8 cellular contexts compared by ENCODE assay signal in genomic region chr1:221203224-221204054, GRCh38.
DNase-seq lines count a peak whose midpoint lies in the region; ATAC-seq, FAIRE-seq and TF ChIP-seq lines count a peak whose summit lies in the region.

No MANE protein-coding gene starts in this region.

- WGBS in K562 (ENCODE audit: insufficient coverage, low coverage, missing lambda C conversion rate): 0% methylated on average over 3 of the region's 3 CpGs

- in situ Hi-C loops in K562 (cut with MboI): loop anchor here (5.0 to 10.0 kb wide), 2 partner anchors 331 to 389 kb away; no protein-coding TSS in a partner anchor

- no peak overlapping the region for H3K9ac ChIP-seq in K562 (ENCODE audit: insufficient read depth in 1 of 2, low read depth in 2 of 2, low read length in 2 of 2)

- H3K4me3 ChIP-seq in DOHH2 (ENCODE audit: low read length): no peak overlapping the region
- H3K4me3 ChIP-seq in GM23338: no peak overlapping the region
- H3K4me3 ChIP-seq in K562: no peak overlapping the region

- ATAC-seq in GM23338: peak; percentile 51
- peak; percentile 72 for ATAC-seq in K562

- no TSS peak for BruUV-seq in K562 (replicated peaks; lab: Mats Ljungman, UMichigan)

- no peaks in the 10 kb centered on the region for H3K9me1 ChIP-seq in K562 (ENCODE audit: control insufficient read depth, insufficient read depth, low read length)

- H3K9me2 ChIP-seq in DOHH2 (replicated peaks; ENCODE audit: control insufficient read depth, low read length): no peaks in the 10 kb centered on the region
- no peaks in the 10 kb centered on the region for H3K9me2 ChIP-seq in GM23338 (ENCODE audit: insufficient read depth)

- no peaks in the 10 kb centered on the region for H3K4me1 Mint-ChIP-seq in GM23338

- H3F3A ChIP-seq in DOHH2 (ENCODE audit: control insufficient read depth, insufficient read depth) (no peaks in the 10 kb centered on the region), GM23338 (replicated peaks; ENCODE audit: low read depth) (no peaks in the 10 kb centered on the region)

- DNase-seq in GM23338 (ENCODE audit: low spot score) (peak; percentile 88), MV-4-11 (lab: John Stamatoyannopoulos, UW) (peak; percentile 67), T-helper 9 cell (peak; percentile 44), K562 (ENCODE audit: extremely low read depth in 1 of 4, low spot score in 3 of 4) (peak; percentile 63 to 76 (median 71)), iPS-NIHi11 (ENCODE audit: low spot score) (peak; percentile 74), smooth muscle cell of the brain vasculature (ENCODE audit: low read depth, low spot score) (peak; percentile 23), COR-L47 (lab: John Stamatoyannopoulos, UW) (no peak)

- H3K79me2 ChIP-seq in DOHH2 (ENCODE audit: control insufficient read depth, low read length): no peaks in the 10 kb centered on the region
- no peaks in the 10 kb centered on the region for H3K79me2 ChIP-seq in GM23338 (replicated peaks; ENCODE audit: insufficient read depth)
- H3K79me2 ChIP-seq in K562 (ENCODE audit: control insufficient read depth, insufficient read depth, low read length): no peaks in the 10 kb centered on the region

- peaks cover 7% of the 10 kb centered on the region for H3K4me1 ChIP-seq in DOHH2 (ENCODE audit: control insufficient read depth, low read length)
- no peaks in the 10 kb centered on the region for H3K4me1 ChIP-seq in GM23338 (ENCODE audit: insufficient read depth)
- no peaks in the 10 kb centered on the region for H3K4me1 ChIP-seq in K562 (replicated peaks in 1 of 2; ENCODE audit: control insufficient read depth in 2 of 2, insufficient read depth in 2 of 2, low read length in 2 of 2)

- peak; percentile 89 for FAIRE-seq in K562 (lab: Jason Lieb, UNC)

- H3K36me3 Mint-ChIP-seq in GM23338 (ENCODE audit: low read depth): no peaks in the 10 kb centered on the region

- CTCF ChIA-PET in K562 (lab: Yijun Ruan, JAX; ENCODE audit: low intra/inter-chr PET ratio): interaction anchor here (0.5 to 1.3 kb wide), 6 partner anchors 36 to 329 kb away, joined by 3 to 11 read pairs (median 4); no protein-coding TSS in a partner anchor

- intact Hi-C loops in K562 (cut with micrococcal nuclease): loop anchor here (1.0 to 5.0 kb wide), 5 partner anchors 211 to 1254 kb away; no protein-coding TSS in a partner anchor

- peaks cover 5% of the 10 kb centered on the region; the same call in 2 of the 3 replicates for H3K9me3 Mint-ChIP-seq in GM23338

- H3K4me2 ChIP-seq in DOHH2 (ENCODE audit: low read length): no peak overlapping the region
- no peak overlapping the region for H3K4me2 ChIP-seq in GM23338
- H3K4me2 ChIP-seq in K562 (ENCODE audit: insufficient read depth, low read length): no peak overlapping the region

- TF ChIP-seq POLR2A in K562 (conservative IDR thresholded peaks at IDR 0.05): no peak

- H4K20me1 ChIP-seq in DOHH2 (ENCODE audit: control insufficient read depth, insufficient read depth, low read depth, low read length) (no peaks in the 10 kb centered on the region), GM23338 (replicated peaks; ENCODE audit: insufficient read depth) (no peaks in the 10 kb centered on the region), K562 (replicated peaks; ENCODE audit: control insufficient read depth, insufficient read depth, low read length) (no peaks in the 10 kb centered on the region)

- H3K27ac ChIP-seq in DOHH2 (ENCODE audit: low read depth, low read length) (no peak overlapping the region), GM23338 (ENCODE audit: low read depth) (no peak overlapping the region), K562 (ENCODE audit: extremely low read depth, low read depth, low read length) (no peak overlapping the region)

- H3K27me3 ChIP-seq in DOHH2 (ENCODE audit: control insufficient read depth, low read length) (no peaks in the 10 kb centered on the region), GM23338 (ENCODE audit: insufficient read depth) (no peaks in the 10 kb centered on the region), K562 (ENCODE audit: control insufficient read depth in 2 of 2, insufficient read depth in 2 of 2, low read length in 2 of 2) (no peaks in the 10 kb centered on the region)

- H3K27ac Mint-ChIP-seq in GM23338: no peak overlapping the region

- H3K4me3 Mint-ChIP-seq in GM23338: no peak overlapping the region

- H2AFZ ChIP-seq in GM23338 (no peak overlapping the region), K562 (ENCODE audit: low read depth, low read length) (no peak overlapping the region)

- no peaks in the 10 kb centered on the region for H3K9me3 ChIP-seq in DOHH2 (ENCODE audit: control insufficient read depth, insufficient read depth, low read length)
- no peaks in the 10 kb centered on the region for H3K9me3 ChIP-seq in K562 (replicated peaks; ENCODE audit: control insufficient read depth, insufficient read depth, low read depth, low read length)

- no peak for TF ChIP-seq EP300 in K562 (IDR thresholded peaks at IDR 0.05; ENCODE audit: low read length)

- H3K36me3 ChIP-seq in DOHH2 (ENCODE audit: control insufficient read depth, low read length) (no peaks in the 10 kb centered on the region), GM23338 (ENCODE audit: insufficient read depth) (no peaks in the 10 kb centered on the region), K562 (ENCODE audit: control insufficient read depth, insufficient read depth, low read length) (no peaks in the 10 kb centered on the region)

- TF ChIP-seq CTCF in DOHH2 (IDR thresholded peaks at IDR 0.05; ENCODE audit: low read depth, low read length, poor library complexity, severe bottlenecking) (peak; percentile 85), GM23338 (conservative IDR thresholded peaks at IDR 0.05; ENCODE audit: low read depth in 2 of 2) (peak; percentile 87 to 97), K562 (IDR thresholded peaks at IDR 0.05 in 2 of 3, conservative IDR thresholded peaks at IDR 0.05 in 1 of 3; ENCODE audit: insufficient read depth in 2 of 3, low read depth in 1 of 3, low read length in 3 of 3) (peak; percentile 66 to 79 (median 73))

- POLR2A ChIA-PET in K562 (lab: Yijun Ruan, JAX): no interaction called here

- peaks cover 3% of the 10 kb centered on the region for H3K27me3 Mint-ChIP-seq in GM23338 (ENCODE audit: insufficient read depth, low read depth, poor library complexity)

- peak; percentile 74 to 82 for TF ChIP-seq RAD21 in K562 (CRISPR knock-in tag; conservative IDR thresholded peaks at IDR 0.05 in 1 of 2, IDR thresholded peaks at IDR 0.05 in 1 of 2)

TF ChIP-seq in GM23338, 12 proteins besides CTCF, POLR2A, EP300 and RAD21 (continues in another document):
- no peak for TF ChIP-seq EZH2 (IDR thresholded peaks at IDR 0.05; ENCODE audit: low read depth, unreplicated experiment)
- no peak for TF ChIP-seq CREB1 (CRISPR knock-in tag; IDR thresholded peaks at IDR 0.05; ENCODE audit: low read depth)
- TF ChIP-seq ETS1 (IDR thresholded peaks at IDR 0.05): no peak
- TF ChIP-seq JUNB (IDR thresholded peaks at IDR 0.05; ENCODE audit: unreplicated experiment): no peak

TF ChIP-seq in K562, 482 proteins besides CTCF, POLR2A, EP300 and RAD21:
- TF ChIP-seq NCOA6 (IDR thresholded peaks at IDR 0.05) (no peak), CTCFL (IDR thresholded peaks at IDR 0.05; ENCODE audit: borderline replicate concordance, insufficient read depth, low read depth, low read length, poor library complexity, severe bottlenecking) (peak; percentile 53), HIVEP1 (CRISPR knock-in tag; IDR thresholded peaks at IDR 0.05) (no peak), ARID2 (IDR thresholded peaks at IDR 0.05) (0 out of 2 replicates have a peak, but pooled peaks have one; percentile 30), HDAC8 (tag; IDR thresholded peaks at IDR 0.05) (no peak), ZBTB12 (CRISPR knock-in tag; IDR thresholded peaks at IDR 0.05) (no peak), SPI1 (IDR thresholded peaks at IDR 0.05; ENCODE audit: borderline replicate concordance, low read depth, low read length) (peak; percentile 75), DEAF1 (CRISPR knock-in tag; IDR thresholded peaks at IDR 0.05) (peak; percentile 58), ZFP1 (CRISPR knock-in tag; IDR thresholded peaks at IDR 0.05) (no peak), SMC3 (conservative IDR thresholded peaks at IDR 0.05; ENCODE audit: insufficient read depth, low read depth, low read length) (peak; percentile 74)
